ENCODE assay signal across 27 cellular contexts in the genomic region with DNA sequence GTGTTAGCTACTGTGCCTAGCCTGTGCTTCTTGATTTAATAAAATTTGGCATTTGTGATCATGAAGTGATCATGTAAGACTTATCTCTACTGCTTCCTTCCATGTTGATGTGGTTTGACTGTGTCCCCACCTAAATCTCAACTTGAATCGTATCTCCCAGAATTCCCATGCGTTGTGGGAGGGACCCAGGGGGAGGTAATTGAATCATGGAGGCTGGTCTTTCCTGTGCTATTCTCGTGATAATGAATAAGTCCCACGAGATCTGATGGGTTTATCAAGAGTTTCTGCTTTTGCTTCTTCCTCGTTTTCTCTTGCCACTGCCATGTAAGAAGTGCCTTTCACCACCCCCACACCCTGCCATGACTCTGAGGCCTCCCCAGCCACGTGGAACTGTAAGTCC. TPM values are rescaled to one million over a fixed set of nuclear protein-coding genes. Genes with fewer than 3 reads are reported as not detected.
"Had no signal": no experiment of that assay in that cellular context is flagged by ENCODE, and none has a peak within 500 bp of the region (broad histone marks: within the 10 kb centered on the region; RNA-seq: fewer than 3 reads in every experiment).

A gene (plus strand): TSS at position 301 of the 400 bp plus-strand sequence.

- H3K9me3 ChIP-seq: gastrocnemius medialis, neutrophil, psoas muscle, sigmoid colon, uterus had no signal

- H3K27me3 Mint-ChIP-seq: type B pancreatic cell had no signal

- H3K27me3 ChIP-seq: gastrocnemius medialis, hepatocyte, neutrophil, sigmoid colon, uterus had no signal

- DNase-seq: cortex of kidney; dorsolateral prefrontal cortex; effector CD8-positive, alpha-beta T cell; gastrocnemius medialis; mammary epithelial cell; naive thymus-derived CD4-positive, alpha-beta T cell; nephron progenitor cell; psoas muscle; sigmoid colon; stimulated activated CD4-positive, alpha-beta T cell treated with anti-CD3 and anti-CD28 coated beads, Interleukin-2, amount 100 ng/mL, for 24 hours; stimulated activated CD4-positive, alpha-beta T cell treated with anti-CD3 and anti-CD28 coated beads, Interleukin-4, amount 100 ng/mL, for 4 hours; stimulated activated naive B cell treated with anti-CD40 and anti-IgM and Interleukin-4, amounts not matched to agents 10 μg/mL and 1 μg/mL and 100 μg/mL, for 72 hours; stimulated activated naive CD8-positive, alpha-beta T cell treated with anti-CD3 and anti-CD28 coated beads, Interleukin-15, amount 100 ng/mL, for 72 hours; uterus had no signal

- H2AFZ ChIP-seq: hepatocyte had no signal

- H3K4me3 ChIP-seq: dorsolateral prefrontal cortex, gastrocnemius medialis, hepatocyte, psoas muscle, sigmoid colon, skin epidermis, uterus had no signal

- H3K4me1 ChIP-seq: sigmoid colon, uterus had no signal

- H3K9me3 Mint-ChIP-seq: stimulated activated naive CD8-positive, alpha-beta T cell treated with anti-CD3 and anti-CD28 coated beads, Interleukin-15, amount 100 ng/mL, for 72 hours had no signal

- H3K27ac Mint-ChIP-seq: naive thymus-derived CD4-positive, alpha-beta T cell; nephron progenitor cell; stimulated activated naive B cell treated with anti-CD40 and anti-IgM and Interleukin-4, amounts not matched to agents 10 μg/mL and 1 μg/mL and 100 μg/mL, for 72 hours; stimulated activated naive CD8-positive, alpha-beta T cell treated with anti-CD3 and anti-CD28 coated beads, Interleukin-15, amount 100 ng/mL, for 72 hours; type B pancreatic cell had no signal

- ATAC-seq: esophagus mucosa; gastrocnemius medialis; naive thymus-derived CD4-positive, alpha-beta T cell; psoas muscle; stimulated activated naive B cell treated with anti-CD40 and anti-IgM and Interleukin-4, amounts not matched to agents 10 μg/mL and 1 μg/mL and 100 μg/mL, for 72 hours; stimulated activated naive CD8-positive, alpha-beta T cell treated with anti-CD3 and anti-CD28 coated beads, Interleukin-15, amount 100 ng/mL, for 72 hours had no signal

- H3K36me3 Mint-ChIP-seq: naive thymus-derived CD4-positive, alpha-beta T cell; stimulated activated naive B cell treated with anti-CD40 and anti-IgM and Interleukin-4, amounts not matched to agents 10 μg/mL and 1 μg/mL and 100 μg/mL, for 72 hours; type B pancreatic cell had no signal

- H3K4me1 Mint-ChIP-seq: nephron progenitor cell; stimulated activated naive CD8-positive, alpha-beta T cell treated with anti-CD3 and anti-CD28 coated beads, Interleukin-15, amount 100 ng/mL, for 72 hours had no signal

- H3K4me3 Mint-ChIP-seq: naive thymus-derived CD4-positive, alpha-beta T cell; nephron progenitor cell; stimulated activated naive B cell treated with anti-CD40 and anti-IgM and Interleukin-4, amounts not matched to agents 10 μg/mL and 1 μg/mL and 100 μg/mL, for 72 hours; stimulated activated naive CD8-positive, alpha-beta T cell treated with anti-CD3 and anti-CD28 coated beads, Interleukin-15, amount 100 ng/mL, for 72 hours; type B pancreatic cell had no signal

- H3K4me2 ChIP-seq: hepatocyte had no signal

- H3K36me3 ChIP-seq: gastrocnemius medialis, neutrophil, sigmoid colon, uterus had no signal

- H3K79me2 ChIP-seq: hepatocyte had no signal

- H3K27ac ChIP-seq: dorsolateral prefrontal cortex, gastrocnemius medialis, neutrophil, psoas muscle, sigmoid colon, skin epidermis, uterus had no signal

- FAIRE-seq: endometrium had no signal

RNA-seq across cellular contexts. Expression of the gene that starts here (rescaled TPM):
- total RNA-seq: esophagus mucosa; fibroblast of villous mesenchyme; gastrocnemius medialis; hepatocyte; kidney epithelial cell; lower leg skin; mesenteric fat pad; mononuclear cell; naive thymus-derived CD4-positive, alpha-beta T cell; osteoblast; psoas muscle; sigmoid colon; subcutaneous adipose tissue; uterus had no signal
- polyA plus RNA-seq: hepatocyte; naive thymus-derived CD4-positive, alpha-beta T cell; sigmoid colon had no signal
